9 cellular contexts compared by ENCODE assay signal in the genomic region with DNA sequence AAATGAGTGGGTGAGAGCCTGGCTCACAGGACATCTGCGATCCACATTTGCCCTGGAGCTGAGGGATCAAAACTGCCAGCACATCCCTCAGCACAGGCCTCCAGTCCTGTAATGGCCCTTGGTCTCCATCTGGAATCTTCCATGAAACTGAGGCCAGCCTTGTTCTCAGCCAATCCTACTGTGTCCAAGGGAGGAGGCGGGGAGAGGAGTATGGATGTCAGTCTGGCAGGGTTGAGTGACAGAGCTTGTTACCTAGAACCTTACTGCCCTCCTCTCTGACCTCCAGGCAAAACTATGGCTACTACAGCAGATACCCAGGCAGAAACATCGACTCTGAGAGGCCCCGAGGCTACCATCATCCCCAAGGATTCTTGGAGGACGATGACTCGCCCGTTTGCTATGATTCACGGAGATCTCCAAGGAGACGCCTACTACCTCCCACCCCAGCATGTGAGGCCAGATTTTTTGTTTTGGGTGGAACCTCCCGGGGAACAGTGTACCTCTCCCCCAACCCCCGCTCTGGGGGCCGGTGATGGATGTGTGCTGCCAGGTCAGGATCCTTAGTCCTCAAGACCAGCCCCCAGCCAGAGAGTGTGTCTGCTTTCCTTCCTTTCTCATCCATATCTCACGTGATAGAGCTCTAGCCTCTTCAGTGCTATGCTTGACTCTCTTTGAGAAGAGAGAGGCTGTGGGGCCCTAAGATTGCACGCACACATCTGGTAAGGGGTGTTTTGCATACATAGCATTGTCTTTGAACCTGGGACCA. TPM values are rescaled to one million over a fixed set of nuclear protein-coding genes. Genes with fewer than 3 reads are reported as not detected.
DNase-seq lines count a peak whose midpoint lies in the region; ATAC-seq lines count a peak whose summit lies in the region.
"Had no signal": no experiment of that assay in that cellular context is flagged by ENCODE, and none has a peak within 500 bp of the region (broad histone marks: within the 10 kb centered on the region; RNA-seq: fewer than 3 reads in every experiment).

No MANE protein-coding gene starts in this region.

- no peaks in the 10 kb centered on the region for H3K79me2 ChIP-seq in ACC112 (ENCODE audit: control insufficient read depth, insufficient read depth, low read length, unreplicated experiment)

- H2AFZ ChIP-seq in ACC112 (ENCODE audit: low read length, unreplicated experiment) = peak overlapping the region; percentile 14

- H3K4me3 ChIP-seq in ACC112 (ENCODE audit: low read depth, low read length) = no peak overlapping the region

- DNase-seq in HT1080 (ENCODE audit: low read depth) (peak; percentile 47), fibroblast of peridontal ligament (ENCODE audit: extremely low read depth) (peak; percentile 77), NCI-H2196 (lab: John Stamatoyannopoulos, UW; ENCODE audit: unreplicated experiment) (no peak), pons (ENCODE audit: low spot score) (no peak), activated gamma-delta T cell (lab: John Stamatoyannopoulos, UW) (no peak)
- no peak for DNase-seq in stimulated activated naive CD8-positive, alpha-beta T cell treated with anti-CD3 and anti-CD28 coated beads, Interleukin-15, Interleukin-2, amounts not matched to agents 100 U/mL and 50 U/mL, for 24 hours
- DNase-seq: right cardiac atrium had no signal

- no peak overlapping the region; the same call in 1 of the 2 replicates for H3K27ac ChIP-seq in ACC112 (ENCODE audit: low read depth, low read length)

- no peaks in the 10 kb centered on the region for H3K36me3 ChIP-seq in ACC112 (ENCODE audit: insufficient read depth, low read length)

- peak; percentile 69 for ATAC-seq in GM19438 (IDR thresholded peaks at IDR 0.05; ENCODE audit: low read depth, unreplicated experiment)
- no peak for ATAC-seq in stimulated activated naive CD8-positive, alpha-beta T cell treated with anti-CD3 and anti-CD28 coated beads, Interleukin-15, Interleukin-2, amounts not matched to agents 100 U/mL and 50 U/mL, for 24 hours
- ATAC-seq: right cardiac atrium had no signal

- H3K4me1 ChIP-seq in ACC112 (ENCODE audit: control insufficient read depth, insufficient read depth, low read length, unreplicated experiment) = peaks cover 15% of the 10 kb centered on the region

- H3K27me3 ChIP-seq in ACC112 (ENCODE audit: insufficient read depth, low read length) = no peaks in the 10 kb centered on the region

RNA-seq across cellular contexts. Expression of gene CHDH, which starts 41.3 kb away (rescaled TPM):
- not detected in 2 replicates for total RNA-seq in HT1080 (2014; rRNA removed; shearing (Covaris generic))
- not detected in 2 replicates for polyA plus RNA-seq in HT1080 (2015; cell fraction: cytosol; rRNA removed)
- polyA plus RNA-seq in HT1080 (2015; cell fraction: nucleus; rRNA removed) = not detected in 2 replicates

RNA-seq across cellular contexts. Expression of gene IL17RB, which starts 41.5 kb away (rescaled TPM):
- not detected in 2 replicates for total RNA-seq in HT1080 (2014; rRNA removed; shearing (Covaris generic))
- polyA plus RNA-seq in HT1080 (2015; cell fraction: cytosol; rRNA removed) = not detected in 2 replicates
- not detected in 2 replicates for polyA plus RNA-seq in HT1080 (2015; cell fraction: nucleus; rRNA removed)

Comparison
In these comparisons a context has a peak if more than half of its experiments do, and no peak if none do; other contexts are left out.
1. DNase-seq: peak in HT1080 (single experiment) and fibroblast of peridontal ligament (single experiment); none in NCI-H2196 (single experiment), pons (single experiment), activated gamma-delta T cell (single experiment) and stimulated activated naive CD8-positive, alpha-beta T cell treated with anti-CD3 and anti-CD28 coated beads, Interleukin-15, Interleukin-2, amounts not matched to agents 100 U/mL and 50 U/mL, for 24 hours (single experiment).